In genomic region chr10:6013413-6014192, GRCh38 we compare ENCODE assay signal across 14 cellular contexts. TPM values are rescaled to one million over a fixed set of nuclear protein-coding genes. Genes with fewer than 3 reads are reported as not detected.
DNase-seq lines count a peak whose midpoint lies in the region; ATAC-seq, FAIRE-seq and TF ChIP-seq lines count a peak whose summit lies in the region.
"Had no signal": no experiment of that assay in that cellular context is flagged by ENCODE, and none has a peak within 500 bp of the region (broad histone marks: within the 10 kb centered on the region; RNA-seq: fewer than 3 reads in every experiment).

No MANE protein-coding gene starts in this region.

- ATAC-seq in activated CD4-positive, alpha-beta T cell treated with anti-CD3 and anti-CD28 coated beads for 36 hours, result no peak
- ATAC-seq in natural killer cell treated with Interleukin-12 subunit alpha and Interleukin-12 subunit beta and Interleukin-15 and Interleukin-18, amount 100 ng/mL, for 72 hours, result no peak
- ATAC-seq in HG03571 (IDR thresholded peaks at IDR 0.05; ENCODE audit: unreplicated experiment), result no peak

- peaks cover 64% of the 10 kb centered on the region for H3K4me1 Mint-ChIP-seq in activated CD4-positive, alpha-beta T cell treated with anti-CD3 and anti-CD28 coated beads for 36 hours
- H3K4me1 Mint-ChIP-seq in activated T-helper 2 cell treated with anti-CD3 and anti-CD28 coated beads, Interferon-gamma antibody, Interleukin-2, Interleukin-4, amounts not matched to agents 10 μg/mL and 5 μg/mL and 100 μg/mL, durations not matched to agents 14 hours and 24 hours and 36 hours (ENCODE audit: low read depth), result peaks cover 58% of the 10 kb centered on the region
- H3K4me1 Mint-ChIP-seq in natural killer cell treated with Interleukin-12 subunit alpha and Interleukin-12 subunit beta and Interleukin-15 and Interleukin-18, amount 100 ng/mL, for 72 hours (ENCODE audit: low read depth in 2 of 2), result peaks cover 56 to 64% of the 10 kb centered on the region in 2 donors

- H3K27ac Mint-ChIP-seq in activated CD4-positive, alpha-beta T cell treated with anti-CD3 and anti-CD28 coated beads for 36 hours, result peak overlapping the region; percentile 87
- peak overlapping the region; percentile 80 for H3K27ac Mint-ChIP-seq in activated T-helper 2 cell treated with anti-CD3 and anti-CD28 coated beads, Interferon-gamma antibody, Interleukin-2, Interleukin-4, amounts not matched to agents 10 μg/mL and 5 μg/mL and 100 μg/mL, durations not matched to agents 14 hours and 24 hours and 36 hours
- H3K27ac Mint-ChIP-seq in natural killer cell treated with Interleukin-12 subunit alpha and Interleukin-12 subunit beta and Interleukin-15 and Interleukin-18, amount 100 ng/mL, for 72 hours, result peak overlapping the region; percentile 75 to 86

- no peak overlapping the region for H3K4me3 ChIP-seq in KMS-11 (IDR thresholded peaks at IDR 0.05; ENCODE audit: insufficient read depth, low read depth, low read length)

- POLR2A ChIA-PET in activated CD4-positive, alpha-beta T cell treated with anti-CD3 and anti-CD28 coated beads for 36 hours (lab: Charles Lee), result interaction anchor here (0.7 to 1.0 kb wide), 2 partner anchors 20 to 1259 kb away, joined by 3 read pairs; no protein-coding TSS in a partner anchor

- CTCF ChIA-PET in activated CD4-positive, alpha-beta T cell treated with anti-CD3 and anti-CD28 coated beads for 36 hours (lab: Charles Lee), result interaction anchor here (0.5 to 3.3 kb wide), 16 partner anchors 15 to 970 kb away, joined by 3 to 13 read pairs (median 3); no protein-coding TSS in a partner anchor

- H3K9me3 Mint-ChIP-seq in activated CD4-positive, alpha-beta T cell treated with anti-CD3 and anti-CD28 coated beads for 36 hours (ENCODE audit: low read depth), result peaks cover 2% of the 10 kb centered on the region
- H3K9me3 Mint-ChIP-seq in activated T-helper 2 cell treated with anti-CD3 and anti-CD28 coated beads, Interferon-gamma antibody, Interleukin-2, Interleukin-4, amounts not matched to agents 10 μg/mL and 5 μg/mL and 100 μg/mL, durations not matched to agents 14 hours and 24 hours and 36 hours, result peaks cover 5% of the 10 kb centered on the region
- peaks cover 3% of the 10 kb centered on the region for H3K9me3 Mint-ChIP-seq in natural killer cell treated with Interleukin-12 subunit alpha and Interleukin-12 subunit beta and Interleukin-15 and Interleukin-18, amount 100 ng/mL, for 72 hours
- H3K9me3 Mint-ChIP-seq: T-helper 2 cell treated with Interferon-gamma antibody and Interleukin-4, amounts not matched to agents 5 μg/mL and 100 μg/mL, for 36 hours had no signal

- intact Hi-C loops in activated CD4-positive, alpha-beta T cell treated with anti-CD3 and anti-CD28 coated beads for 36 hours (cut with DNase I, micrococcal nuclease), result loop anchor here (1.0 to 2.0 kb wide), 5 partner anchors 36 to 75 kb away; partner anchors contain the start of genes IL15RA (in 1 of the 2) and RBM17 (in 1 of the 2)
- intact Hi-C loops in activated T-helper 2 cell treated with anti-CD3 and anti-CD28 coated beads, Interferon-gamma antibody, Interleukin-2, Interleukin-4, amounts not matched to agents 10 μg/mL and 5 μg/mL and 100 μg/mL, durations not matched to agents 14 hours and 24 hours and 36 hours (cut with micrococcal nuclease), result loop anchor here (2.0 kb wide), 1 partner anchor 75 kb away; the partner anchor contains the start of gene RBM17

- H3K27me3 Mint-ChIP-seq in activated CD4-positive, alpha-beta T cell treated with anti-CD3 and anti-CD28 coated beads for 36 hours, result no peaks in the 10 kb centered on the region
- H3K27me3 Mint-ChIP-seq in activated T-helper 2 cell treated with anti-CD3 and anti-CD28 coated beads, Interferon-gamma antibody, Interleukin-2, Interleukin-4, amounts not matched to agents 10 μg/mL and 5 μg/mL and 100 μg/mL, durations not matched to agents 14 hours and 24 hours and 36 hours (ENCODE audit: low read depth), result no peaks in the 10 kb centered on the region
- peaks cover 0 to 6% of the 10 kb centered on the region in 2 donors for H3K27me3 Mint-ChIP-seq in natural killer cell treated with Interleukin-12 subunit alpha and Interleukin-12 subunit beta and Interleukin-15 and Interleukin-18, amount 100 ng/mL, for 72 hours

- DNase-seq in activated CD4-positive, alpha-beta T cell treated with anti-CD3 and anti-CD28 coated beads for 36 hours, result no peak
- no peak for DNase-seq in activated CD4-positive, alpha-beta T cell treated with anti-CD3 and anti-CD28 coated beads, Interleukin-2, amount 50 U/mL, for 4 hours
- no peak for DNase-seq in activated T-helper 2 cell treated with anti-CD3 and anti-CD28 coated beads, Interferon-gamma antibody, Interleukin-2, Interleukin-4, amounts not matched to agents 10 μg/mL and 5 μg/mL and 100 μg/mL, durations not matched to agents 14 hours and 24 hours and 36 hours (ENCODE audit: low spot score)
- DNase-seq in natural killer cell treated with Interleukin-12 subunit alpha and Interleukin-12 subunit beta and Interleukin-15 and Interleukin-18, amount 100 ng/mL, for 72 hours (ENCODE audit: low spot score), result no peak
- no peak for DNase-seq in D721Med (ENCODE audit: insufficient read length, low spot score)
- DNase-seq in activated CD4-positive, CD25-positive, alpha-beta regulatory T cell (lab: John Stamatoyannopoulos, UW), result no peak
- DNase-seq: NCI-H1436 treated with DMSO at 0.1 percent for 48 hours; stimulated activated CD8-positive, alpha-beta memory T cell treated with anti-CD3 and anti-CD28 coated beads, Interleukin-4, amount 100 ng/mL, for 48 hours had no signal

- no peaks in the 10 kb centered on the region for H3K36me3 ChIP-seq in KMS-11 (ENCODE audit: insufficient read depth)

- H4K20me1 ChIP-seq in KMS-11 (ENCODE audit: insufficient read depth), result no peaks in the 10 kb centered on the region

- TF ChIP-seq CTCF in KMS-11 (conservative IDR thresholded peaks at IDR 0.05; ENCODE audit: low read depth, low read length) (no peak), D721Med (IDR thresholded peaks at IDR 0.05; ENCODE audit: insufficient read depth, missing control alignments) (no peak)

- no peak overlapping the region for H3K4me3 Mint-ChIP-seq in activated CD4-positive, alpha-beta T cell treated with anti-CD3 and anti-CD28 coated beads for 36 hours
- H3K4me3 Mint-ChIP-seq in activated T-helper 2 cell treated with anti-CD3 and anti-CD28 coated beads, Interferon-gamma antibody, Interleukin-2, Interleukin-4, amounts not matched to agents 10 μg/mL and 5 μg/mL and 100 μg/mL, durations not matched to agents 14 hours and 24 hours and 36 hours (ENCODE audit: low read depth), result no peak overlapping the region
- no peak overlapping the region for H3K4me3 Mint-ChIP-seq in natural killer cell treated with Interleukin-12 subunit alpha and Interleukin-12 subunit beta and Interleukin-15 and Interleukin-18, amount 100 ng/mL, for 72 hours

- H3K27me3 ChIP-seq in KMS-11 (ENCODE audit: insufficient read depth, low read depth), result no peaks in the 10 kb centered on the region

- no peak for FAIRE-seq in D721Med (lab: Jason Lieb, UNC)
- FAIRE-seq: urothelium cell line had no signal

- H3K4me2 ChIP-seq in KMS-11, result peak overlapping the region; percentile 21; the same call in 1 of the 2 replicates

- H3K27ac ChIP-seq in KMS-11, result no peak overlapping the region

- H3K4me1 ChIP-seq in KMS-11 (ENCODE audit: low read depth, poor library complexity, severe bottlenecking), result peaks cover 5% of the 10 kb centered on the region

- no peak overlapping the region for H3K9ac ChIP-seq in KMS-11

- peaks cover 71% of the 10 kb centered on the region for H3K36me3 Mint-ChIP-seq in activated CD4-positive, alpha-beta T cell treated with anti-CD3 and anti-CD28 coated beads for 36 hours (ENCODE audit: low read depth)
- H3K36me3 Mint-ChIP-seq in activated T-helper 2 cell treated with anti-CD3 and anti-CD28 coated beads, Interferon-gamma antibody, Interleukin-2, Interleukin-4, amounts not matched to agents 10 μg/mL and 5 μg/mL and 100 μg/mL, durations not matched to agents 14 hours and 24 hours and 36 hours (ENCODE audit: low read depth), result peaks cover 79% of the 10 kb centered on the region
- peaks cover 44% of the 10 kb centered on the region for H3K36me3 Mint-ChIP-seq in natural killer cell treated with Interleukin-12 subunit alpha and Interleukin-12 subunit beta and Interleukin-15 and Interleukin-18, amount 100 ng/mL, for 72 hours

- H3K79me2 ChIP-seq in KMS-11 (ENCODE audit: insufficient read depth, low read depth), result no peaks in the 10 kb centered on the region

- H2AFZ ChIP-seq in KMS-11 (ENCODE audit: low read depth), result peak overlapping the region; percentile 11; the same call in 1 of the 2 replicates

RNA-seq across cellular contexts. Expression of gene IL15RA, which starts 36.3 kb away (rescaled TPM):
- total RNA-seq in activated CD4-positive, alpha-beta T cell treated with anti-CD3 and anti-CD28 coated beads for 36 hours, result 10 to 100 TPM; 19.7 to 22.1 TPM
- total RNA-seq in activated T-helper 2 cell treated with anti-CD3 and anti-CD28 coated beads, Interferon-gamma antibody, Interleukin-2, Interleukin-4, amounts not matched to agents 10 μg/mL and 5 μg/mL and 100 μg/mL, durations not matched to agents 14 hours and 24 hours and 36 hours, result 19.2 and 19.8 TPM in 2 replicates
- total RNA-seq in natural killer cell treated with Interleukin-12 subunit alpha and Interleukin-12 subunit beta and Interleukin-15 and Interleukin-18, amount 100 ng/mL, for 72 hours, result 100 to 1,000 TPM in 1 of 2 donors, 10 to 100 TPM in 1; 56.7 to 125 TPM

RNA-seq across cellular contexts. Expression of gene IL2RA, which starts 48.6 kb away (rescaled TPM):
- total RNA-seq in activated CD4-positive, alpha-beta T cell treated with anti-CD3 and anti-CD28 coated beads for 36 hours, result 100 to 1,000 TPM; 659 to 980 TPM
- 1,777 and 1,808 TPM in 2 replicates for total RNA-seq in activated T-helper 2 cell treated with anti-CD3 and anti-CD28 coated beads, Interferon-gamma antibody, Interleukin-2, Interleukin-4, amounts not matched to agents 10 μg/mL and 5 μg/mL and 100 μg/mL, durations not matched to agents 14 hours and 24 hours and 36 hours
- 1,000 to 10,000 TPM; 1,064 to 1,187 TPM for total RNA-seq in natural killer cell treated with Interleukin-12 subunit alpha and Interleukin-12 subunit beta and Interleukin-15 and Interleukin-18, amount 100 ng/mL, for 72 hours
- total RNA-seq: dermis microvascular lymphatic vessel endothelial cell, pulmonary artery endothelial cell had no signal
